1 cellular context compared by ENCODE assay signal in the genomic region with DNA sequence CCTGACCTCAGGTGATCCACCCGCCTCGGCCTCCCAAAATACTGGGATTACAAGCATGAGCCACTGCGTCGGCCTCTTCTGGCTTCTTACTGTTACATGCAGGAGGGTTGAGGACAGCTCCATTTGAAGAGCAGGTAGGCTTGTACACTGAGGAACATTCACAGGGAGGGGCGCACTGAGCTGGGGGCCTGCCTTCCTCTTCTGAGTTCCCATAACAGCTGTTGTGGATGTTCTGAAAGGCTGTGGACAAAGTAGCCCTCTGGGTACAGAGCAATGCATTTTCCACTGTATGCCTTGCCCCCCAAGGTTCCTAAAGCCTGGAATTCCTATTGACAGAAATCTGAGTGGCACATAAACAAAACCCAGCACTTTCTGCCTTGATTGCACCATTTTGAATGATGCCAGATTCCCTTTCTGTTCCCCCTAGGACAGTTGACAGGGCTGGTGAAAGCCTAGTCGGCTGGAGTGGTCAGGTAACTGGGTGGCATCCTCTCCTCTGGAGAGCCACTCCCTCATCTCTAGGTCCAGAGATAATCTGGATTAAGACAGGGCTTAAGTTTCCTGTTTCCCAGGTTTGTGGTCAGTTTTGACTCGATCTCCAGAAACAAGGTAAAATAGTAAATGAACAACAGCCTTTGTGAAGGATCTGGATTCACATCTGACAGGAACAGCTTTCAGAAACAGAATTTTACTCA.
TF ChIP-seq lines count a peak whose summit lies in the region.

No MANE protein-coding gene starts in this region.

TF ChIP-seq in IMR-90, 13 proteins besides CTCF, POLR2A, EP300 and RAD21:
- TF ChIP-seq ELK1 (IDR thresholded peaks at IDR 0.05; ENCODE audit: borderline replicate concordance, low read depth, low read length) = no peak
